11 cellular contexts compared by ENCODE assay signal in genomic region chr6:90194371-90194841, GRCh38.
DNase-seq lines count a peak whose midpoint lies in the region; ATAC-seq and TF ChIP-seq lines count a peak whose summit lies in the region.
"Had no signal": no experiment of that assay in that cellular context is flagged by ENCODE, and none has a peak within 500 bp of the region (broad histone marks: within the 10 kb centered on the region; RNA-seq: fewer than 3 reads in every experiment).

No MANE protein-coding gene starts in this region.

- CTCF ChIA-PET in GM10248 (lab: Yijun Ruan, JAX) = no interaction called here

- ATAC-seq in RWPE2 (ENCODE audit: low read depth) (peak; percentile 70), psoas muscle (peak; percentile 52 to 85 (median 74))

- H3K36me3 ChIP-seq in RWPE2 (ENCODE audit: low read depth) (no peaks in the 10 kb centered on the region), esophagus muscularis mucosa (no peaks in the 10 kb centered on the region), psoas muscle (ENCODE audit: insufficient read depth in 1 of 2, low read depth in 1 of 2) (no peaks in the 10 kb centered on the region)

- in situ Hi-C loops in KBM-7 (cut with MboI; ENCODE audit: low pct_unique_long_range_greater_than_20kb, low sequenced_read_pairs) = no loop called here

- TF ChIP-seq CTCF in RWPE2 (IDR thresholded peaks at IDR 0.05; ENCODE audit: poor library complexity, severe bottlenecking) (no peak), esophagus muscularis mucosa (IDR thresholded peaks at IDR 0.05) (no peak), psoas muscle (IDR thresholded peaks at IDR 0.05) (no peak), GM10248 (IDR thresholded peaks at IDR 0.05; ENCODE audit: control extremely low read depth, extremely low read depth, low read depth, missing control alignments) (no peak)

- H3K9me3 ChIP-seq in RWPE2 (ENCODE audit: severe bottlenecking) (no peaks in the 10 kb centered on the region), esophagus muscularis mucosa (no peaks in the 10 kb centered on the region), psoas muscle (no peaks in the 10 kb centered on the region)

- no peak overlapping the region for H3K4me3 ChIP-seq in RWPE2 (ENCODE audit: severe bottlenecking)
- no peak overlapping the region for H3K4me3 ChIP-seq in esophagus muscularis mucosa
- H3K4me3 ChIP-seq in psoas muscle = peak overlapping the region; percentile 29

- no peak overlapping the region for H3K27ac ChIP-seq in RWPE2 (ENCODE audit: poor library complexity, severe bottlenecking)
- peak overlapping the region; percentile 6 to 40 (median 30) for H3K27ac ChIP-seq in esophagus muscularis mucosa (replicated peaks in 1 of 4)
- H3K27ac ChIP-seq in psoas muscle = peak overlapping the region; percentile 89
- H3K27ac ChIP-seq: 22Rv1 had no signal

- H3K4me1 ChIP-seq in RWPE2 (ENCODE audit: insufficient read depth, poor library complexity, severe bottlenecking) (peaks cover 4% of the 10 kb centered on the region), esophagus muscularis mucosa (peaks cover 17 to 38% (median 30%) of the 10 kb centered on the region in 4 donors), psoas muscle (peaks cover 58% of the 10 kb centered on the region)

- H3K27me3 ChIP-seq in RWPE2 (ENCODE audit: insufficient read depth, poor library complexity, severe bottlenecking) (no peaks in the 10 kb centered on the region), esophagus muscularis mucosa (no peaks in the 10 kb centered on the region), psoas muscle (ENCODE audit: insufficient read depth in 3 of 3, low read length in 2 of 3) (no peaks in the 10 kb centered on the region)

- POLR2A ChIA-PET in GM10248 (lab: Yijun Ruan, JAX) = no interaction called here

- TF ChIP-seq EP300 in esophagus muscularis mucosa (IDR thresholded peaks at IDR 0.05) = no peak

- DNase-seq in DMS 273 (lab: John Stamatoyannopoulos, UW; ENCODE audit: unreplicated experiment) (peak; percentile 57), DMS 273 treated with DMSO at 0.1 percent for 48 hours (lab: John Stamatoyannopoulos, UW) (no peak), RWPE2 (ENCODE audit: low spot score) (no peak), esophagus muscularis mucosa (ENCODE audit: extremely low spot score) (no peak), psoas muscle (no peak), LoVo (ENCODE audit: low spot score) (no peak), KBM-7 (no peak), GM10248 (ENCODE audit: extremely low spot score) (no peak)
- DNase-seq: H7, NCI-H526 treated with DMSO at 0.1 percent for 48 hours had no signal

- intact Hi-C loops in esophagus muscularis mucosa (cut with DNase I) = no loop called here
- intact Hi-C loops in psoas muscle (cut with DNase I) = loop anchor here in 1 of 2 donors (10.0 kb wide), 1 partner anchor 70 kb away; no protein-coding TSS in a partner anchor

- WGBS in esophagus muscularis mucosa = 31% methylated on average over 4 of the region's 4 CpGs
- 25 to 42% (median 35%) methylated on average over 4 of the region's 4 CpGs for WGBS in psoas muscle, 3 donors

- TF ChIP-seq POLR2A in esophagus muscularis mucosa (IDR thresholded peaks at IDR 0.05; ENCODE audit: low read depth) = no peak
